Comparison of ENCODE assay signal across 18 cellular contexts in genomic region chr15:89667706-89667960, GRCh38. TPM values are rescaled to one million over a fixed set of nuclear protein-coding genes. Genes with fewer than 3 reads are reported as not detected.
A peak's percentile ranks its signal among the peaks of the same experiment; 100 is the strongest.
DNase-seq lines count a peak whose midpoint lies in the region; ATAC-seq and TF ChIP-seq lines count a peak whose summit lies in the region.
"Had no signal": no experiment of that assay in that cellular context is flagged by ENCODE, and none has a peak within 500 bp of the region (broad histone marks: within the 10 kb centered on the region; RNA-seq: fewer than 3 reads in every experiment).

No MANE protein-coding gene starts in this region.

- H3K36me3 Mint-ChIP-seq in T-helper 2 cell treated with Interferon-gamma antibody and Interleukin-4, amounts not matched to agents 5 μg/mL and 100 μg/mL, for 36 hours (ENCODE audit: low read depth) = no peaks in the 10 kb centered on the region
- H3K36me3 Mint-ChIP-seq in T-helper 17 cell (ENCODE audit: low read depth) (peaks cover 3% of the 10 kb centered on the region), mesothelial cell of epicardium (no peaks in the 10 kb centered on the region)
- H3K36me3 Mint-ChIP-seq: CD4-positive, alpha-beta memory T cell had no signal

- peaks cover 18% of the 10 kb centered on the region for H3K27me3 Mint-ChIP-seq in T-helper 2 cell treated with Interferon-gamma antibody and Interleukin-4, amounts not matched to agents 5 μg/mL and 100 μg/mL, for 36 hours (ENCODE audit: low read depth)
- peaks cover 39% of the 10 kb centered on the region for H3K27me3 Mint-ChIP-seq in T-helper 17 cell
- H3K27me3 Mint-ChIP-seq in mesothelial cell of epicardium (ENCODE audit: low read depth) = no peaks in the 10 kb centered on the region

- H3K4me3 Mint-ChIP-seq in T-helper 2 cell treated with Interferon-gamma antibody and Interleukin-4, amounts not matched to agents 5 μg/mL and 100 μg/mL, for 36 hours = peak overlapping the region; percentile 12
- peak overlapping the region; percentile 55 for H3K4me3 Mint-ChIP-seq in T-helper 17 cell
- H3K4me3 Mint-ChIP-seq in mesothelial cell of epicardium = peak overlapping the region; percentile 38
- H3K4me3 Mint-ChIP-seq: CD14-positive monocyte, H9 had no signal

- no peak for ATAC-seq in T-helper 17 cell

- H3K4me1 Mint-ChIP-seq in T-helper 2 cell treated with Interferon-gamma antibody and Interleukin-4, amounts not matched to agents 5 μg/mL and 100 μg/mL, for 36 hours (ENCODE audit: low read depth) = peaks cover 2% of the 10 kb centered on the region
- H3K4me1 Mint-ChIP-seq in T-helper 17 cell (peaks cover 4% of the 10 kb centered on the region), mesothelial cell of epicardium (peaks cover 14% of the 10 kb centered on the region)

- H3K27ac Mint-ChIP-seq in T-helper 2 cell treated with Interferon-gamma antibody and Interleukin-4, amounts not matched to agents 5 μg/mL and 100 μg/mL, for 36 hours = no peak overlapping the region
- H3K27ac Mint-ChIP-seq in T-helper 17 cell = no peak overlapping the region
- H3K27ac Mint-ChIP-seq in mesothelial cell of epicardium = no peak overlapping the region
- H3K27ac Mint-ChIP-seq: CD14-positive monocyte; CD4-positive, alpha-beta memory T cell; H9 had no signal

- no peaks in the 10 kb centered on the region for H3K9me3 Mint-ChIP-seq in T-helper 2 cell treated with Interferon-gamma antibody and Interleukin-4, amounts not matched to agents 5 μg/mL and 100 μg/mL, for 36 hours
- no peaks in the 10 kb centered on the region for H3K9me3 Mint-ChIP-seq in mesothelial cell of epicardium
- H3K9me3 Mint-ChIP-seq: CD4-positive, alpha-beta memory T cell; H9 had no signal

- no peak for DNase-seq in T-helper 2 cell treated with Interferon-gamma antibody and Interleukin-4, amounts not matched to agents 5 μg/mL and 100 μg/mL, for 36 hours (ENCODE audit: low spot score)
- no peak for DNase-seq in T-helper 2 cell
- no peak for DNase-seq in T-helper 17 cell
- DNase-seq in mesothelial cell of epicardium (ENCODE audit: low spot score in 2 of 2, unreplicated experiment in 2 of 2) = no peak
- DNase-seq in anterior cingulate cortex (lab: John Stamatoyannopoulos, UW) = no peak
- DNase-seq in activated CD4-positive, alpha-beta T cell treated with anti-CD3 and anti-CD28 coated beads, Interleukin-2, amount 50 U/mL, for 1 hour = no peak
- no peak for DNase-seq in hepatic stellate cell (ENCODE audit: low spot score)
- DNase-seq: 8988T; CD4-positive, alpha-beta memory T cell; DMS153; DMS79; GF-D8; GOT3; H9 had no signal

- TF ChIP-seq CTCF in mesothelial cell of epicardium (IDR thresholded peaks at IDR 0.05; ENCODE audit: unreplicated experiment) = no peak

- H3K9me3 ChIP-seq in T-helper 17 cell (ENCODE audit: control insufficient read depth, low read length, poor library complexity, severe bottlenecking) = no peaks in the 10 kb centered on the region
- H3K9me3 ChIP-seq: BLaER1 had no signal

RNA-seq across cellular contexts. Expression of gene PLIN1, which starts 11.5 kb away (rescaled TPM):
- total RNA-seq in T-helper 17 cell = under 1 TPM; 0.10 to 0.12 TPM
- 0.27 to 0.58 TPM (median 0.31 TPM) in 3 replicates for total RNA-seq in mesothelial cell of epicardium

RNA-seq across cellular contexts. Expression of gene KIF7, which starts 12.4 kb away (rescaled TPM):
- total RNA-seq in T-helper 17 cell (under 1 TPM; 0.05 to 0.10 TPM), mesothelial cell of epicardium (26.5 to 30.1 TPM (median 26.6 TPM) in 3 replicates)
- total RNA-seq: CD4-positive, alpha-beta memory T cell had no signal

RNA-seq across cellular contexts. Expression of gene PEX11A, which starts 22.9 kb away (rescaled TPM):
- total RNA-seq in T-helper 17 cell (under 1 TPM; 0.16 to 0.37 TPM), mesothelial cell of epicardium (6.3 to 7.3 TPM (median 6.5 TPM) in 3 replicates)

RNA-seq across cellular contexts. Expression of gene WDR93, which starts 23.0 kb away (rescaled TPM):
- total RNA-seq in T-helper 17 cell = under 1 TPM in 1 of 2 donors, not detected in 1; 0.18 TPM
- total RNA-seq in mesothelial cell of epicardium = 0.34 to 0.54 TPM (median 0.40 TPM) in 3 replicates
- total RNA-seq: A673; CD4-positive, alpha-beta memory T cell; H9; HepG2 had no signal

Comparison
In these comparisons a context has a peak if more than half of its experiments do, and no peak if none do; other contexts are left out.
1. RNA of gene KIF7, which starts 12.4 kb away (total RNA-seq): 26.5 to 30.1 TPM in mesothelial cell of epicardium; 0.05 to 0.10 TPM in T-helper 17 cell; every median in the first group is over 10 times any median in the second.
2. Peak in every context shown above with its lines, with median percentiles within 50 percentile points of each other: H3K4me3 Mint-ChIP-seq.